Comparison of ENCODE assay signal across 31 cellular contexts in the genomic region with DNA sequence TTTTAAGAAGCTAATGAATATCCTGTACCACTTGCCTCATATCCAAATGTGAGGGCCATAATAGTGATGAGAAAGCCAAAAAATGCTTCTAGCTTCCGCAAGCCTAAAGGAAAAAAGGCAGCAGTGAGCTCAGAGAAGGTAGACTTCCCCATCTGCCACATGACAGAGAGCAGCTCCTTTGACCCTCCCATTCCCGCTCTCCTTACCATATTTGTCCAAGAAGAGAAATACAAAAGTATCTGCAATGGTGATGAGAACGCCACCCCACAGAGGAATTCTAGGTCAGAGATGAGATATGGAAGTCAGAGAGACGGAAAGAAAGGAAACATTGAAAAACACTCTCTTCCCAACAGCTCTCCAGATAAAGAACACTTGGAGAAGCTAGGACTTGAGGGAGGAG. TPM values are rescaled to one million over a fixed set of nuclear protein-coding genes. Genes with fewer than 3 reads are reported as not detected.
"Had no signal": no experiment of that assay in that cellular context is flagged by ENCODE, and none has a peak within 500 bp of the region (broad histone marks: within the 10 kb centered on the region; RNA-seq: fewer than 3 reads in every experiment).

No MANE protein-coding gene starts in this region.

- H3K27me3 ChIP-seq: breast epithelium, esophagus squamous epithelium, heart right ventricle, neural progenitor cell, spleen, thyroid gland had no signal

- H3K36me3 ChIP-seq: breast epithelium, neural progenitor cell had no signal

- H3K9me3 ChIP-seq: breast epithelium, esophagus squamous epithelium, heart right ventricle, lower lobe of right lung, spleen, thyroid gland had no signal

- H3K4me3 Mint-ChIP-seq: activated naive CD4-positive, alpha-beta T cell treated with anti-CD3 and anti-CD28 coated beads for 36 hours; central memory CD8-positive, alpha-beta T cell; naive thymus-derived CD8-positive, alpha-beta T cell; neural progenitor cell; stimulated activated naive CD8-positive, alpha-beta T cell treated with anti-CD3 and anti-CD28 coated beads, Interleukin-15, amount 100 ng/mL, for 72 hours; T-helper 1 cell treated with Interleukin-12 subunit alpha and Interleukin-12 subunit beta and Interleukin-4 antibody, amounts not matched to agents 30 μg/mL and 1 μg/mL, for 36 hours had no signal

- DNase-seq: activated CD4-positive, CD25-positive, alpha-beta regulatory T cell treated with anti-CD3 and anti-CD28 coated beads, Interleukin-2, amount 50 U/mL, for 72 hours; activated CD8-positive, alpha-beta memory T cell treated with anti-CD3 and anti-CD28 coated beads, Interleukin-2, amount 50 U/mL, for 48 hours; activated effector memory CD4-positive, alpha-beta T cell treated with Interleukin-2 at 50 U/mL for 16 hours; activated naive CD4-positive, alpha-beta T cell treated with anti-CD3 and anti-CD28 coated beads for 36 hours; activated T-cell treated with anti-CD3 and anti-CD28 coated beads, Interleukin-2, amount 50 U/mL, for 48 hours; dermis blood vessel endothelial cell; effector CD4-positive, alpha-beta T cell; esophagus squamous epithelium; foreskin melanocyte; heart right ventricle; kidney glomerular epithelial cell; lower lobe of right lung; mesenchymal stem cell; naive thymus-derived CD8-positive, alpha-beta T cell; right cardiac atrium; SIG-M5; spleen; stimulated activated naive CD8-positive, alpha-beta T cell treated with anti-CD3 and anti-CD28 coated beads, Interleukin-15, amount 100 ng/mL, for 72 hours; substantia nigra; SW 1271; thyroid gland had no signal

- H3K27ac ChIP-seq: breast epithelium, esophagus squamous epithelium, lower lobe of right lung, neural progenitor cell, SK-N-MC, spleen had no signal

- H2AFZ ChIP-seq: neural progenitor cell had no signal

- H3K4me2 ChIP-seq: neural progenitor cell had no signal

- H3K4me1 ChIP-seq: breast epithelium, lower lobe of right lung, neural progenitor cell, spleen had no signal

- H3K9me3 Mint-ChIP-seq: activated naive CD4-positive, alpha-beta T cell treated with anti-CD3 and anti-CD28 coated beads for 36 hours; central memory CD8-positive, alpha-beta T cell; naive thymus-derived CD8-positive, alpha-beta T cell; neural progenitor cell; stimulated activated naive CD8-positive, alpha-beta T cell treated with anti-CD3 and anti-CD28 coated beads, Interleukin-15, amount 100 ng/mL, for 72 hours; T-helper 1 cell treated with Interleukin-12 subunit alpha and Interleukin-12 subunit beta and Interleukin-4 antibody, amounts not matched to agents 30 μg/mL and 1 μg/mL, for 36 hours had no signal

- H3K9ac ChIP-seq: neural progenitor cell had no signal

- H3K27ac Mint-ChIP-seq: activated naive CD4-positive, alpha-beta T cell treated with anti-CD3 and anti-CD28 coated beads for 36 hours; neural progenitor cell; stimulated activated naive CD8-positive, alpha-beta T cell treated with anti-CD3 and anti-CD28 coated beads, Interleukin-15, amount 100 ng/mL, for 72 hours; T-helper 1 cell treated with Interleukin-12 subunit alpha and Interleukin-12 subunit beta and Interleukin-4 antibody, amounts not matched to agents 30 μg/mL and 1 μg/mL, for 36 hours had no signal

- H3K27me3 Mint-ChIP-seq: central memory CD8-positive, alpha-beta T cell; naive thymus-derived CD8-positive, alpha-beta T cell; stimulated activated naive CD8-positive, alpha-beta T cell treated with anti-CD3 and anti-CD28 coated beads, Interleukin-15, amount 100 ng/mL, for 72 hours had no signal

- H3K4me3 ChIP-seq: breast epithelium, esophagus squamous epithelium, heart right ventricle, lower lobe of right lung, neural progenitor cell, SK-N-MC, spleen, thyroid gland had no signal

- H3K4me1 Mint-ChIP-seq: central memory CD8-positive, alpha-beta T cell; neural progenitor cell had no signal

- ATAC-seq: heart right ventricle; left lobe of liver; naive thymus-derived CD8-positive, alpha-beta T cell; stimulated activated naive CD8-positive, alpha-beta T cell treated with anti-CD3 and anti-CD28 coated beads, Interleukin-15, amount 100 ng/mL, for 72 hours had no signal

RNA-seq across cellular contexts. Expression of gene HIGD1C, which starts 46.8 kb away (rescaled TPM):
- total RNA-seq: activated naive CD4-positive, alpha-beta T cell treated with anti-CD3 and anti-CD28 coated beads for 36 hours; breast epithelium; dermis blood vessel endothelial cell; esophagus squamous epithelium; glomerular endothelial cell; heart right ventricle; left lobe of liver; lower lobe of right lung; naive thymus-derived CD8-positive, alpha-beta T cell; omental fat pad; pulmonary artery endothelial cell; right cardiac atrium; spleen; thyroid gland; urinary bladder had no signal
- polyA plus RNA-seq: heart right ventricle; naive thymus-derived CD8-positive, alpha-beta T cell; right cardiac atrium; spleen; urinary bladder had no signal
